In the genomic region with DNA sequence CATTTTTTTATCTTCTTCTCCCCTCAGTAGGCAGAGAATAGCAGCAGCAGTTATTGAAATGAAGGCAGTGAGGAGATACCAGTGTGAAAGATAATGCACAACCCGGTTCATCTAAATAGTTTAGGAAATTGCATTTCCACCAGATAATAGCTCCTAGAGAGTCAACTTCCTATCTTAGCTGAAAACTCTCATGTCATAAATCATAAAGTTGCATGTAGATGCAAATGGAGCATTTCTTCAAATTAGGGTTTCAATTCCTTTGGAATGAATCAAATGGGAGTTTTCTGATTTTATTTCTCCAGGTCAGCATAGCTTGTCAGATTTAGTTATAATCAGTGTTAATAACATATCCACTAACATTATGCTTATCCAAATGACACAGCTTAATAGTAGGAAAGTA, we compare ENCODE assay signal across 3 cellular contexts.
"Had no signal": no experiment of that assay in that cellular context is flagged by ENCODE, and none has a peak within 500 bp of the region (broad histone marks: within the 10 kb centered on the region; RNA-seq: fewer than 3 reads in every experiment).

No MANE protein-coding gene starts in this region.

- DNase-seq: GDM1, GF-D8 had no signal

- H3K4me3 ChIP-seq: GM12878 had no signal

- ATAC-seq: GM12878 had no signal
